In the genomic region with DNA sequence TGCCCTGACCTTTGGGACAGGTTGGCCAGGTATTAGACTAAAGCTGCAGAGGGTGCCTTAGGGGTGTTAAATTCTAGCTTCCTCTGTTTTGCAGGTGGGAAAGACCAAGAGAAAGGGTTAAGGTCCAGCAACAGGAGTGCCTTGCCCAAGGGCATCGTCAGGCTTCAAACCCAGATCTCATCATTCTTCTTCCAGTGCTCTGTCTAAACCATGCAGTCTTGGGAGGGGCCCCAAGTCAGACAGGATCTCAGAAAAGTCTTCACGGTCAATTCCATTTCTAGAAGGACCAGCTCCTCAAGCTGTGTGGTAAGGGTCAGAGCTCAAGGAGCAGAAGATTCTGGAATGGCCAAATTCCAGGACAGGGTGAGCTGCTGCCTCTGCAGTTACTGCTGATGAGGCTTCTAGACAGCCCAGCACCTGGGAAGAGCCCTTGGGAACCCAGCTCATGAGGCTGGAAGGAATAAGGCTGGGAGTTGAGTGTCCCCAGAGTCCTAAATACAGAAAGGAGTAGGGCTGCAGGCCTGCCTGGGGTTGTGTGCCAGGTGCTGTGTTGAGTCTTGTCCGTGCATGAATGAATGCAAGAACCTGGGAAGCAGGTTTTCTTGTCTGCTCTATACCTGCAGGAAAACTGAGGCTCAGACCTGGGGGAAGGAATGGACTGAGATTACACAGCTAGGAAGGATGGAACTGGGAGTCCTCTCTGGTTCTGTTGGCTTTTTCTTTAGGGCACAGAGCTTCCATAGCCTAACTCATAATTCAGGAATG, we compare ENCODE assay signal across 18 cellular contexts.
"Had no signal": no experiment of that assay in that cellular context is flagged by ENCODE, and none has a peak within 500 bp of the region (broad histone marks: within the 10 kb centered on the region; RNA-seq: fewer than 3 reads in every experiment).

No MANE protein-coding gene starts in this region.

- H3K27me3 ChIP-seq: cardiac muscle cell, spleen had no signal

- H3K27ac ChIP-seq: cardiac muscle cell, left ventricle myocardium inferior, spleen had no signal

- ATAC-seq: activated CD4-positive, CD25-positive, alpha-beta regulatory T cell treated with anti-CD3 and anti-CD28 coated beads, Interleukin-2, amount 50 U/mL, for 24 hours; activated naive CD8-positive, alpha-beta T cell treated with anti-CD3 and anti-CD28 coated beads, Interleukin-2, amount 50 U/mL, for 24 hours had no signal

- DNase-seq: activated CD4-positive, alpha-beta memory T cell treated with anti-CD3 and anti-CD28 coated beads, Interleukin-2, amount 10 ng/mL, durations not matched to agents 7 days and 5 days; activated CD4-positive, alpha-beta T cell treated with anti-CD3 and anti-CD28 coated beads, Interleukin-2, amount 10 ng/mL, durations not matched to agents 24 days and 14 days; activated gamma-delta T cell; activated naive CD4-positive, alpha-beta T cell treated with anti-CD3 and anti-CD28 coated beads, Interleukin-2, amount 50 U/mL, for 16 hours; activated naive CD8-positive, alpha-beta T cell treated with anti-CD3 and anti-CD28 coated beads, Interleukin-2, amount 50 U/mL, for 24 hours; cortex of kidney; erythroblast; glutamatergic neuron; hippocampal formation; left ventricle myocardium inferior; nucleus accumbens; spleen; stimulated activated CD4-positive, alpha-beta T cell treated with anti-CD3 and anti-CD28 coated beads, Interleukin-4, amount 100 ng/mL, for 1 hour; stimulated activated naive CD4-positive, alpha-beta T cell treated with Interleukin-2 at 50 U/mL for 16 hours; T-helper 2 cell had no signal

- H3K4me1 ChIP-seq: spleen had no signal

- H3K9me3 Mint-ChIP-seq: activated CD4-positive, alpha-beta memory T cell treated with anti-CD3 and anti-CD28 coated beads, Interleukin-2, amount 10 ng/mL, durations not matched to agents 7 days and 5 days; activated CD4-positive, alpha-beta T cell treated with anti-CD3 and anti-CD28 coated beads, Interleukin-2, amount 10 ng/mL, durations not matched to agents 24 days and 14 days; activated naive CD8-positive, alpha-beta T cell treated with anti-CD3 and anti-CD28 coated beads, Interleukin-2, amount 50 U/mL, for 24 hours; nephron had no signal

- H3K36me3 ChIP-seq: cardiac muscle cell, left ventricle myocardium inferior, spleen had no signal

- H3K4me3 ChIP-seq: cardiac muscle cell, left ventricle myocardium inferior, spleen had no signal

- H3K4me1 Mint-ChIP-seq: activated CD4-positive, alpha-beta memory T cell treated with anti-CD3 and anti-CD28 coated beads, Interleukin-2, amount 10 ng/mL, durations not matched to agents 7 days and 5 days; activated CD4-positive, alpha-beta T cell treated with anti-CD3 and anti-CD28 coated beads, Interleukin-2, amount 10 ng/mL, durations not matched to agents 24 days and 14 days; activated naive CD8-positive, alpha-beta T cell treated with anti-CD3 and anti-CD28 coated beads, Interleukin-2, amount 50 U/mL, for 24 hours; nephron had no signal

- H3K9me3 ChIP-seq: left ventricle myocardium inferior, spleen had no signal

- H3K27ac Mint-ChIP-seq: activated CD4-positive, alpha-beta memory T cell treated with anti-CD3 and anti-CD28 coated beads, Interleukin-2, amount 10 ng/mL, durations not matched to agents 7 days and 5 days; activated CD4-positive, alpha-beta T cell treated with anti-CD3 and anti-CD28 coated beads, Interleukin-2, amount 10 ng/mL, durations not matched to agents 24 days and 14 days; activated naive CD8-positive, alpha-beta T cell treated with anti-CD3 and anti-CD28 coated beads, Interleukin-2, amount 50 U/mL, for 24 hours; nephron had no signal

- H3K27me3 Mint-ChIP-seq: activated CD4-positive, alpha-beta T cell treated with anti-CD3 and anti-CD28 coated beads, Interleukin-2, amount 10 ng/mL, durations not matched to agents 24 days and 14 days had no signal

- H3K4me3 Mint-ChIP-seq: activated CD4-positive, alpha-beta memory T cell treated with anti-CD3 and anti-CD28 coated beads, Interleukin-2, amount 10 ng/mL, durations not matched to agents 7 days and 5 days; activated CD4-positive, alpha-beta T cell treated with anti-CD3 and anti-CD28 coated beads, Interleukin-2, amount 10 ng/mL, durations not matched to agents 24 days and 14 days; activated naive CD8-positive, alpha-beta T cell treated with anti-CD3 and anti-CD28 coated beads, Interleukin-2, amount 50 U/mL, for 24 hours; nephron had no signal
